17 cellular contexts compared by ENCODE assay signal in genomic region chr17:82025401-82026107, GRCh38.
"Had no signal": no experiment of that assay in that cellular context is flagged by ENCODE, and none has a peak within 500 bp of the region (broad histone marks: within the 10 kb centered on the region; RNA-seq: fewer than 3 reads in every experiment).

No MANE protein-coding gene starts in this region.

- H3K36me3 Mint-ChIP-seq: type B pancreatic cell had no signal

- H3K27me3 ChIP-seq: body of pancreas, cardiac muscle cell, heart left ventricle had no signal

- FAIRE-seq: islet of Langerhans had no signal

- DNase-seq: activated CD8-positive, alpha-beta memory T cell treated with anti-CD3 and anti-CD28 coated beads, Interleukin-2, amount 50 U/mL, for 48 hours; activated effector memory CD4-positive, alpha-beta T cell treated with Interleukin-2 at 50 U/mL for 16 hours; activated naive CD4-positive, alpha-beta T cell treated with anti-CD3 and anti-CD28 coated beads for 36 hours; activated naive CD8-positive, alpha-beta T cell treated with anti-CD3 and anti-CD28 coated beads, Interleukin-2, amount 50 U/mL, for 24 hours; activated T-cell treated with anti-CD3 and anti-CD28 coated beads, Interleukin-2, amount 50 U/mL, for 4 hours; body of pancreas; heart left ventricle; left ventricle myocardium superior; stimulated activated CD4-positive, alpha-beta T cell treated with anti-CD3 and anti-CD28 coated beads, Interleukin-2, amount 100 ng/mL, for 48 hours; stimulated activated CD8-positive, alpha-beta memory T cell treated with anti-CD3 and anti-CD28 coated beads, Interleukin-4, amount 100 ng/mL, for 48 hours; stimulated activated naive CD4-positive, alpha-beta T cell treated with Interleukin-2 at 50 U/mL for 16 hours had no signal

- H3K4me3 ChIP-seq: body of pancreas, cardiac muscle cell, heart left ventricle, thoracic aorta had no signal

- H3K4me3 Mint-ChIP-seq: activated naive CD4-positive, alpha-beta T cell treated with anti-CD3 and anti-CD28 coated beads for 36 hours; activated naive CD8-positive, alpha-beta T cell treated with anti-CD3 and anti-CD28 coated beads, Interleukin-2, amount 50 U/mL, for 24 hours; activated T-cell treated with anti-CD3 and anti-CD28 coated beads, Interleukin-2, amount 50 U/mL, for 4 hours; T-helper 1 cell treated with Interleukin-12 subunit alpha and Interleukin-12 subunit beta and Interleukin-4 antibody, amounts not matched to agents 30 μg/mL and 1 μg/mL, for 36 hours; type B pancreatic cell had no signal

- H3K27ac Mint-ChIP-seq: activated naive CD4-positive, alpha-beta T cell treated with anti-CD3 and anti-CD28 coated beads for 36 hours; activated naive CD8-positive, alpha-beta T cell treated with anti-CD3 and anti-CD28 coated beads, Interleukin-2, amount 50 U/mL, for 24 hours; T-helper 1 cell treated with Interleukin-12 subunit alpha and Interleukin-12 subunit beta and Interleukin-4 antibody, amounts not matched to agents 30 μg/mL and 1 μg/mL, for 36 hours; type B pancreatic cell had no signal

- ATAC-seq: activated naive CD8-positive, alpha-beta T cell treated with anti-CD3 and anti-CD28 coated beads, Interleukin-2, amount 50 U/mL, for 24 hours; activated T-cell treated with anti-CD3 and anti-CD28 coated beads, Interleukin-2, amount 50 U/mL, for 4 hours; body of pancreas; heart left ventricle; left ventricle myocardium superior had no signal

- H3K27me3 Mint-ChIP-seq: activated naive CD8-positive, alpha-beta T cell treated with anti-CD3 and anti-CD28 coated beads, Interleukin-2, amount 50 U/mL, for 24 hours; type B pancreatic cell had no signal

- H3K36me3 ChIP-seq: cardiac muscle cell, thoracic aorta had no signal

- H3K9me3 Mint-ChIP-seq: activated naive CD4-positive, alpha-beta T cell treated with anti-CD3 and anti-CD28 coated beads for 36 hours; activated naive CD8-positive, alpha-beta T cell treated with anti-CD3 and anti-CD28 coated beads, Interleukin-2, amount 50 U/mL, for 24 hours; activated T-cell treated with anti-CD3 and anti-CD28 coated beads, Interleukin-2, amount 50 U/mL, for 4 hours; T-helper 1 cell treated with Interleukin-12 subunit alpha and Interleukin-12 subunit beta and Interleukin-4 antibody, amounts not matched to agents 30 μg/mL and 1 μg/mL, for 36 hours; type B pancreatic cell had no signal

- H3K27ac ChIP-seq: body of pancreas, cardiac muscle cell, epithelial cell of prostate, heart left ventricle, thoracic aorta had no signal

- H3K9me3 ChIP-seq: body of pancreas, heart left ventricle, thoracic aorta had no signal
